Comparison of ENCODE assay signal across 1 cellular context in genomic region chr3:5540532-5540931, GRCh38.
A peak's percentile ranks its signal among the peaks of the same experiment; 100 is the strongest.
TF ChIP-seq lines count a peak whose summit lies in the region.

No MANE protein-coding gene starts in this region.

TF ChIP-seq in K562, 482 proteins besides CTCF, POLR2A, EP300 and RAD21 (continued from another document and continues in another):
- TF ChIP-seq, protein P1, sequence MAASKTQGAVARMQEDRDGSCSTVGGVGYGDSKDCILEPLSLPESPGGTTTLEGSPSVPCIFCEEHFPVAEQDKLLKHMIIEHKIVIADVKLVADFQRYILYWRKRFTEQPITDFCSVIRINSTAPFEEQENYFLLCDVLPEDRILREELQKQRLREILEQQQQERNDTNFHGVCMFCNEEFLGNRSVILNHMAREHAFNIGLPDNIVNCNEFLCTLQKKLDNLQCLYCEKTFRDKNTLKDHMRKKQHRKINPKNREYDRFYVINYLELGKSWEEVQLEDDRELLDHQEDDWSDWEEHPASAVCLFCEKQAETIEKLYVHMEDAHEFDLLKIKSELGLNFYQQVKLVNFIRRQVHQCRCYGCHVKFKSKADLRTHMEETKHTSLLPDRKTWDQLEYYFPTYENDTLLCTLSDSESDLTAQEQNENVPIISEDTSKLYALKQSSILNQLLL (CRISPR knock-in tag; IDR thresholded peaks at IDR 0.05; ENCODE audit: borderline replicate concordance), result 0 out of 2 replicates have a peak, but pooled peaks have one; percentile 73
- TF ChIP-seq NFRKB (IDR thresholded peaks at IDR 0.05; ENCODE audit: low read depth), result peak; percentile 55; the same call in 1 of the 2 replicates
- no peak for TF ChIP-seq NCOA1 (IDR thresholded peaks at IDR 0.05; ENCODE audit: low read depth)
- no peak for TF ChIP-seq ZNF561 (CRISPR knock-in tag; conservative IDR thresholded peaks at IDR 0.05)
- TF ChIP-seq RBM22 (IDR thresholded peaks at IDR 0.05; ENCODE audit: low read depth, low read length, poor library complexity, severe bottlenecking), result no peak
- TF ChIP-seq, protein P2, sequence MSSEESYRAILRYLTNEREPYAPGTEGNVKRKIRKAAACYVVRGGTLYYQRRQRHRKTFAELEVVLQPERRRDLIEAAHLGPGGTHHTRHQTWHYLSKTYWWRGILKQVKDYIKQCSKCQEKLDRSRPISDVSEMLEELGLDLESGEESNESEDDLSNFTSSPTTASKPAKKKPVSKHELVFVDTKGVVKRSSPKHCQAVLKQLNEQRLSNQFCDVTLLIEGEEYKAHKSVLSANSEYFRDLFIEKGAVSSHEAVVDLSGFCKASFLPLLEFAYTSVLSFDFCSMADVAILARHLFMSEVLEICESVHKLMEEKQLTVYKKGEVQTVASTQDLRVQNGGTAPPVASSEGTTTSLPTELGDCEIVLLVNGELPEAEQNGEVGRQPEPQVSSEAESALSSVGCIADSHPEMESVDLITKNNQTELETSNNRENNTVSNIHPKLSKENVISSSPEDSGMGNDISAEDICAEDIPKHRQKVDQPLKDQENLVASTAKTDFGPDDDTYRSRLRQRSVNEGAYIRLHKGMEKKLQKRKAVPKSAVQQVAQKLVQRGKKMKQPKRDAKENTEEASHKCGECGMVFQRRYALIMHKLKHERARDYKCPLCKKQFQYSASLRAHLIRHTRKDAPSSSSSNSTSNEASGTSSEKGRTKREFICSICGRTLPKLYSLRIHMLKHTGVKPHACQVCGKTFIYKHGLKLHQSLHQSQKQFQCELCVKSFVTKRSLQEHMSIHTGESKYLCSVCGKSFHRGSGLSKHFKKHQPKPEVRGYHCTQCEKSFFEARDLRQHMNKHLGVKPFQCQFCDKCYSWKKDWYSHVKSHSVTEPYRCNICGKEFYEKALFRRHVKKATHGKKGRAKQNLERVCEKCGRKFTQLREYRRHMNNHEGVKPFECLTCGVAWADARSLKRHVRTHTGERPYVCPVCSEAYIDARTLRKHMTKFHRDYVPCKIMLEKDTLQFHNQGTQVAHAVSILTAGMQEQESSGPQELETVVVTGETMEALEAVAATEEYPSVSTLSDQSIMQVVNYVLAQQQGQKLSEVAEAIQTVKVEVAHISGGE (CRISPR knock-in tag; IDR thresholded peaks at IDR 0.05), result 0 out of 6 replicates have a peak, but pooled peaks of 1 of the 3 experiments have one; percentile 50
- no peak for TF ChIP-seq TOE1 (IDR thresholded peaks at IDR 0.05; ENCODE audit: borderline replicate concordance)
- no peak for TF ChIP-seq TOE1 (CRISPR knock-in tag; IDR thresholded peaks at IDR 0.05; ENCODE audit: borderline replicate concordance, low read depth)
- no peak for TF ChIP-seq NFYB (IDR thresholded peaks at IDR 0.05; ENCODE audit: extremely low read depth, insufficient read length)
- no peak for TF ChIP-seq MTA2 (IDR thresholded peaks at IDR 0.05; ENCODE audit: low read depth)
- TF ChIP-seq RBM39 (optimal IDR thresholded peaks at IDR 0.05; ENCODE audit: low read depth, low read length), result no peak
- no peak for TF ChIP-seq FOXK2 (conservative IDR thresholded peaks at IDR 0.05 in 1 of 2, IDR thresholded peaks at IDR 0.05 in 1 of 2; ENCODE audit: low read depth in 2 of 2)
- no peak for TF ChIP-seq ELF2 (CRISPR knock-in tag; IDR thresholded peaks at IDR 0.05)
- no peak for TF ChIP-seq THRA (IDR thresholded peaks at IDR 0.05)
- TF ChIP-seq NFIX (CRISPR knock-in tag; IDR thresholded peaks at IDR 0.05; ENCODE audit: low read depth), result peak; percentile 44; the same call in 1 of the 2 replicates
- peak in 1 of 2 experiments; percentile 68 for TF ChIP-seq NCOA2 (IDR thresholded peaks at IDR 0.05; ENCODE audit: partially characterized antibody in 2 of 2)
- no peak for TF ChIP-seq BRCA1 (IDR thresholded peaks at IDR 0.05)
- no peak for TF ChIP-seq BRCA1 (CRISPR knock-in tag; IDR thresholded peaks at IDR 0.05)
- no peak for TF ChIP-seq FOXJ2 (tag; IDR thresholded peaks at IDR 0.05)
- TF ChIP-seq TEAD2 (tag; IDR thresholded peaks at IDR 0.05), result no peak
- TF ChIP-seq TEAD1 (CRISPR knock-in tag; IDR thresholded peaks at IDR 0.05), result no peak
- no peak for TF ChIP-seq NR2F6 (CRISPR knock-in tag; IDR thresholded peaks at IDR 0.05)
- TF ChIP-seq BRF2 (IDR thresholded peaks at IDR 0.05; ENCODE audit: borderline replicate concordance, insufficient read depth, insufficient read length), result no peak
- TF ChIP-seq, protein P3, sequence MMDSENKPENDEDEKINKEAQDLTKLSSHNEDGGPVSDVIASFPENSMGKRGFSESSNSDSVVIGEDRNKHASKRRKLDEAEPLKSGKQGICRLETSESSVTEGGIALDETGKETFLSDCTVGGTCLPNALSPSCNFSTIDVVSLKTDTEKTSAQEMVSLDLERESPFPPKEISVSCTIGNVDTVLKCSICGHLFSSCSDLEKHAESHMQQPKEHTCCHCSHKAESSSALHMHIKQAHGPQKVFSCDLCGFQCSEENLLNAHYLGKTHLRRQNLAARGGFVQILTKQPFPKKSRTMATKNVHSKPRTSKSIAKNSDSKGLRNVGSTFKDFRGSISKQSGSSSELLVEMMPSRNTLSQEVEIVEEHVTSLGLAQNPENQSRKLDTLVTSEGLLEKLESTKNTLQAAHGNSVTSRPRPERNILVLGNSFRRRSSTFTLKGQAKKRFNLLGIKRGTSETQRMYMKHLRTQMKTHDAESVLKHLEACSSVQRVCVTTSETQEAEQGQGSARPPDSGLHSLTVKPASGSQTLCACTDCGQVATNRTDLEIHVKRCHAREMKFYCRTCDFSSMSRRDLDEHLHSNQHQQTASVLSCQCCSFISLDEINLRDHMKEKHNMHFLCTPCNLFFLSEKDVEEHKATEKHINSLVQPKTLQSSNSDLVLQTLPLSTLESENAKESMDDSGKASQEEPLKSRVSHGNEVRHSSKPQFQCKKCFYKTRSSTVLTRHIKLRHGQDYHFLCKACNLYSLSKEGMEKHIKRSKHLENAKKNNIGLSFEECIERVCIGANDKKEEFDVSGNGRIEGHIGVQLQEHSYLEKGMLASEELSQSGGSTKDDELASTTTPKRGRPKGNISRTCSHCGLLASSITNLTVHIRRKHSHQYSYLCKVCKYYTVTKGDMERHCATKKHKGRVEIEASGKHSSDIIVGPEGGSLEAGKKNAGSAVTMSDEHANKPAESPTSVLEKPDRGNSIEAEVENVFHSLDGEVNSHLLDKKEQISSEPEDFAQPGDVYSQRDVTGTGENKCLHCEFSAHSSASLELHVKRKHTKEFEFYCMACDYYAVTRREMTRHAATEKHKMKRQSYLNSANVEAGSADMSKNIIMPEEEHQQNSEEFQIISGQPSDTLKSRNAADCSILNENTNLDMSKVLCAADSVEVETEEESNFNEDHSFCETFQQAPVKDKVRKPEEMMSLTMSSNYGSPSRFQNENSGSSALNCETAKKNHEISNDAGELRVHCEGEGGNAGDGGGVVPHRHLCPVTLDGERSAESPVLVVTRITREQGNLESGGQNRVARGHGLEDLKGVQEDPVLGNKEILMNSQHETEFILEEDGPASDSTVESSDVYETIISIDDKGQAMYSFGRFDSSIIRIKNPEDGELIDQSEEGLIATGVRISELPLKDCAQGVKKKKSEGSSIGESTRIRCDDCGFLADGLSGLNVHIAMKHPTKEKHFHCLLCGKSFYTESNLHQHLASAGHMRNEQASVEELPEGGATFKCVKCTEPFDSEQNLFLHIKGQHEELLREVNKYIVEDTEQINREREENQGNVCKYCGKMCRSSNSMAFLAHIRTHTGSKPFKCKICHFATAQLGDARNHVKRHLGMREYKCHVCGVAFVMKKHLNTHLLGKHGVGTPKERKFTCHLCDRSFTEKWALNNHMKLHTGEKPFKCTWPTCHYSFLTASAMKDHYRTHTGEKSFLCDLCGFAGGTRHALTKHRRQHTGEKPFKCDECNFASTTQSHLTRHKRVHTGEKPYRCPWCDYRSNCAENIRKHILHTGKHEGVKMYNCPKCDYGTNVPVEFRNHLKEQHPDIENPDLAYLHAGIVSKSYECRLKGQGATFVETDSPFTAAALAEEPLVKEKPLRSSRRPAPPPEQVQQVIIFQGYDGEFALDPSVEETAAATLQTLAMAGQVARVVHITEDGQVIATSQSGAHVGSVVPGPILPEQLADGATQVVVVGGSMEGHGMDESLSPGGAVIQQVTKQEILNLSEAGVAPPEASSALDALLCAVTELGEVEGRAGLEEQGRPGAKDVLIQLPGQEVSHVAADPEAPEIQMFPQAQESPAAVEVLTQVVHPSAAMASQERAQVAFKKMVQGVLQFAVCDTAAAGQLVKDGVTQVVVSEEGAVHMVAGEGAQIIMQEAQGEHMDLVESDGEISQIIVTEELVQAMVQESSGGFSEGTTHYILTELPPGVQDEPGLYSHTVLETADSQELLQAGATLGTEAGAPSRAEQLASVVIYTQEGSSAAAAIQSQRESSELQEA (IDR thresholded peaks at IDR 0.05; ENCODE audit: low read depth), result no peak
- TF ChIP-seq GABPB2 (CRISPR knock-in tag; conservative IDR thresholded peaks at IDR 0.05), result no peak
- TF ChIP-seq PTTG1 (tag; IDR thresholded peaks at IDR 0.05; ENCODE audit: low read depth), result no peak
- TF ChIP-seq FOXJ3 (CRISPR knock-in tag; IDR thresholded peaks at IDR 0.05), result no peak
- no peak for TF ChIP-seq KAT7 (CRISPR knock-in tag; IDR thresholded peaks at IDR 0.05; ENCODE audit: borderline replicate concordance)
- TF ChIP-seq, protein P4, sequence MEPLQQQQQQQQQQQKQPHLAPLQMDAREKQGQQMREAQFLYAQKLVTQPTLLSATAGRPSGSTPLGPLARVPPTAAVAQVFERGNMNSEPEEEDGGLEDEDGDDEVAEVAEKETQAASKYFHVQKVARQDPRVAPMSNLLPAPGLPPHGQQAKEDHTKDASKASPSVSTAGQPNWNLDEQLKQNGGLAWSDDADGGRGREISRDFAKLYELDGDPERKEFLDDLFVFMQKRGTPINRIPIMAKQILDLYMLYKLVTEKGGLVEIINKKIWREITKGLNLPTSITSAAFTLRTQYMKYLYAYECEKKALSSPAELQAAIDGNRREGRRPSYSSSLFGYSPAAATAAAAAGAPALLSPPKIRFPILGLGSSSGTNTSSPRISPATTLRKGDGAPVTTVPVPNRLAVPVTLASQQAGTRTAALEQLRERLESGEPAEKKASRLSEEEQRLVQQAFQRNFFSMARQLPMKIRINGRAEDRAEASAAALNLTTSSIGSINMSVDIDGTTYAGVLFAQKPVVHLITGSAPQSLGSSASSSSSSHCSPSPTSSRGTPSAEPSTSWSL (CRISPR knock-in tag; IDR thresholded peaks at IDR 0.05; ENCODE audit: borderline replicate concordance), result no peak
- TF ChIP-seq ARID2 (IDR thresholded peaks at IDR 0.05), result peak; percentile 39; the same call in 1 of the 2 replicates
- no peak for TF ChIP-seq KDM4B (IDR thresholded peaks at IDR 0.05; ENCODE audit: borderline replicate concordance in 2 of 2, low read depth in 1 of 2)
- no peak for TF ChIP-seq POLR2G (IDR thresholded peaks at IDR 0.05; ENCODE audit: low read depth, low read length)
- TF ChIP-seq EZH2 (IDR thresholded peaks at IDR 0.05; ENCODE audit: borderline replicate concordance, low read depth, low read length), result no peak
- no peak for TF ChIP-seq TCF15 (CRISPR knock-in tag; IDR thresholded peaks at IDR 0.05)
- no peak for TF ChIP-seq HNRNPLL (IDR thresholded peaks at IDR 0.05; ENCODE audit: low read depth, low read length, poor library complexity, severe bottlenecking)
- no peak for TF ChIP-seq ZBTB8A (IDR thresholded peaks at IDR 0.05; ENCODE audit: partially characterized antibody)
- no peak for TF ChIP-seq MEF2D (tag; conservative IDR thresholded peaks at IDR 0.05; ENCODE audit: low read depth)
- TF ChIP-seq CSDE1 (IDR thresholded peaks at IDR 0.05), result no peak
- no peak for TF ChIP-seq DEAF1 (CRISPR knock-in tag; IDR thresholded peaks at IDR 0.05)
- TF ChIP-seq CAMTA2 (CRISPR knock-in tag; conservative IDR thresholded peaks at IDR 0.05), result no peak
- no peak for TF ChIP-seq ZNF274 (IDR thresholded peaks at IDR 0.05; ENCODE audit: borderline replicate concordance, low read depth, low read length)
- no peak for TF ChIP-seq SETDB1 (IDR thresholded peaks at IDR 0.05; ENCODE audit: low read length)
- peak in 1 of 2 experiments; percentile 83; a peak in 1 of 4 replicates for TF ChIP-seq KDM1A (IDR thresholded peaks at IDR 0.05)
- no peak for TF ChIP-seq ZNF197 (CRISPR knock-in tag; IDR thresholded peaks at IDR 0.05; ENCODE audit: low read depth)
- TF ChIP-seq SPI1 (IDR thresholded peaks at IDR 0.05; ENCODE audit: borderline replicate concordance, low read depth, low read length), result no peak
- TF ChIP-seq ZNF655 (CRISPR knock-in tag; IDR thresholded peaks at IDR 0.05), result no peak
